Comparison of ENCODE assay signal across 9 cellular contexts in genomic region chr1:79040424-79041089, GRCh38. TPM values are rescaled to one million over a fixed set of nuclear protein-coding genes. Genes with fewer than 3 reads are reported as not detected.
DNase-seq lines count a peak whose midpoint lies in the region; ATAC-seq, FAIRE-seq and TF ChIP-seq lines count a peak whose summit lies in the region.
"Had no signal": no experiment of that assay in that cellular context is flagged by ENCODE, and none has a peak within 500 bp of the region (broad histone marks: within the 10 kb centered on the region; RNA-seq: fewer than 3 reads in every experiment).

No MANE protein-coding gene starts in this region.

- TF ChIP-seq POLR2A in H54 (IDR thresholded peaks at IDR 0.05; ENCODE audit: low read depth, low read length), result no peak

- CTCF ChIA-PET in CD8-positive, alpha-beta T cell (lab: Charles Lee), result no interaction called here

- peaks cover 22% of the 10 kb centered on the region for H3K36me3 Mint-ChIP-seq in natural killer cell treated with Interleukin-12 subunit alpha and Interleukin-12 subunit beta and Interleukin-15 and Interleukin-18, amount 100 ng/mL, for 72 hours
- no peaks in the 10 kb centered on the region for H3K36me3 Mint-ChIP-seq in CD8-positive, alpha-beta T cell
- peaks cover 17% of the 10 kb centered on the region for H3K36me3 Mint-ChIP-seq in glutamatergic neuron (ENCODE audit: unreplicated experiment)

- peak overlapping the region; percentile 74 for H3K4me3 ChIP-seq in OCI-LY3 (ENCODE audit: low read length)
- H3K4me3 ChIP-seq in CD8-positive, alpha-beta T cell (ENCODE audit: low read depth, low read length), result no peak overlapping the region

- peak overlapping the region; percentile 67; the same call in 1 of the 2 replicates for H2AFZ ChIP-seq in OCI-LY3 (ENCODE audit: low read depth, low read length)

- no peaks in the 10 kb centered on the region for H3K27me3 ChIP-seq in OCI-LY3 (ENCODE audit: low read depth, low read length)
- no peaks in the 10 kb centered on the region for H3K27me3 ChIP-seq in CD8-positive, alpha-beta T cell (ENCODE audit: insufficient read depth, low read length)

- intact Hi-C loops in CD8-positive, alpha-beta T cell (cut with DNase I, micrococcal nuclease), result no loop called here

- ATAC-seq in GM18861 (IDR thresholded peaks at IDR 0.05; ENCODE audit: unreplicated experiment), result peak; percentile 85
- peak; percentile 80 to 86 for ATAC-seq in natural killer cell treated with Interleukin-12 subunit alpha and Interleukin-12 subunit beta and Interleukin-15 and Interleukin-18, amount 100 ng/mL, for 72 hours
- no peak for ATAC-seq in CD8-positive, alpha-beta T cell

- peaks cover 4 to 6% of the 10 kb centered on the region in 2 donors for H3K4me1 Mint-ChIP-seq in natural killer cell treated with Interleukin-12 subunit alpha and Interleukin-12 subunit beta and Interleukin-15 and Interleukin-18, amount 100 ng/mL, for 72 hours (ENCODE audit: low read depth in 2 of 2)
- H3K4me1 Mint-ChIP-seq in CD8-positive, alpha-beta T cell (ENCODE audit: low read depth), result no peaks in the 10 kb centered on the region
- no peaks in the 10 kb centered on the region for H3K4me1 Mint-ChIP-seq in glutamatergic neuron (ENCODE audit: low read depth, unreplicated experiment)

- no peaks in the 10 kb centered on the region for H3K27me3 Mint-ChIP-seq in natural killer cell treated with Interleukin-12 subunit alpha and Interleukin-12 subunit beta and Interleukin-15 and Interleukin-18, amount 100 ng/mL, for 72 hours
- H3K27me3 Mint-ChIP-seq in CD8-positive, alpha-beta T cell (ENCODE audit: low read depth), result no peaks in the 10 kb centered on the region
- no peaks in the 10 kb centered on the region for H3K27me3 Mint-ChIP-seq in glutamatergic neuron (ENCODE audit: unreplicated experiment)

- TF ChIP-seq CTCF in OCI-LY3 (IDR thresholded peaks at IDR 0.05; ENCODE audit: low read depth, low read length), result no peak
- TF ChIP-seq CTCF in CD8-positive, alpha-beta T cell (IDR thresholded peaks at IDR 0.05), result no peak
- no peak for TF ChIP-seq CTCF in glutamatergic neuron (IDR thresholded peaks at IDR 0.05; ENCODE audit: partially characterized antibody, unreplicated experiment)

- H3K4me2 ChIP-seq in OCI-LY3 (ENCODE audit: low read length), result peak overlapping the region; percentile 70

- POLR2A ChIA-PET in CD8-positive, alpha-beta T cell (lab: Charles Lee), result no interaction called here

- H3K27ac ChIP-seq in OCI-LY3 (ENCODE audit: low read length), result peak overlapping the region; percentile 99
- H3K27ac ChIP-seq in CD8-positive, alpha-beta T cell (ENCODE audit: low read depth, low read length), result no peak overlapping the region

- no peaks in the 10 kb centered on the region for H4K20me1 ChIP-seq in OCI-LY3 (ENCODE audit: insufficient read depth, low read length)

- H3K9me3 Mint-ChIP-seq in natural killer cell treated with Interleukin-12 subunit alpha and Interleukin-12 subunit beta and Interleukin-15 and Interleukin-18, amount 100 ng/mL, for 72 hours, result peaks cover 20% of the 10 kb centered on the region
- H3K9me3 Mint-ChIP-seq in CD8-positive, alpha-beta T cell, result peaks cover 4% of the 10 kb centered on the region
- H3K9me3 Mint-ChIP-seq in glutamatergic neuron (ENCODE audit: unreplicated experiment), result peaks cover 5% of the 10 kb centered on the region

- peak overlapping the region; percentile 72 to 75 for H3K27ac Mint-ChIP-seq in natural killer cell treated with Interleukin-12 subunit alpha and Interleukin-12 subunit beta and Interleukin-15 and Interleukin-18, amount 100 ng/mL, for 72 hours
- no peak overlapping the region for H3K27ac Mint-ChIP-seq in CD8-positive, alpha-beta T cell
- no peak overlapping the region for H3K27ac Mint-ChIP-seq in glutamatergic neuron (ENCODE audit: unreplicated experiment)

- peak overlapping the region; percentile 64 for H3K4me3 Mint-ChIP-seq in natural killer cell treated with Interleukin-12 subunit alpha and Interleukin-12 subunit beta and Interleukin-15 and Interleukin-18, amount 100 ng/mL, for 72 hours
- no peak overlapping the region for H3K4me3 Mint-ChIP-seq in CD8-positive, alpha-beta T cell
- no peak overlapping the region for H3K4me3 Mint-ChIP-seq in glutamatergic neuron (ENCODE audit: unreplicated experiment)

- H3K79me2 ChIP-seq in OCI-LY3 (ENCODE audit: low read length), result no peaks in the 10 kb centered on the region

- H3K9ac ChIP-seq in OCI-LY3 (ENCODE audit: low read length), result peak overlapping the region; percentile 73

- H3K9me3 ChIP-seq in OCI-LY3 (ENCODE audit: insufficient read depth, low read length), result peaks cover 12% of the 10 kb centered on the region; the same call in 1 of the 2 replicates
- no peaks in the 10 kb centered on the region for H3K9me3 ChIP-seq in CD8-positive, alpha-beta T cell (ENCODE audit: low read length)

- peaks cover 12% of the 10 kb centered on the region for H3K36me3 ChIP-seq in OCI-LY3 (replicated peaks; ENCODE audit: low read depth, low read length)
- no peaks in the 10 kb centered on the region for H3K36me3 ChIP-seq in CD8-positive, alpha-beta T cell (ENCODE audit: insufficient read depth, low read length)

- peaks cover 49% of the 10 kb centered on the region for H3K4me1 ChIP-seq in OCI-LY3 (ENCODE audit: low read length)
- no peaks in the 10 kb centered on the region for H3K4me1 ChIP-seq in CD8-positive, alpha-beta T cell (ENCODE audit: insufficient read depth, low read length)

- FAIRE-seq in H54 (lab: Jason Lieb, UNC), result peak; percentile 84

- DNase-seq in H54 (ENCODE audit: insufficient read length, low spot score) (no peak), glutamatergic neuron (no peak)
- no peak for DNase-seq in natural killer cell treated with Interleukin-12 subunit alpha and Interleukin-12 subunit beta and Interleukin-15 and Interleukin-18, amount 100 ng/mL, for 72 hours (ENCODE audit: low spot score)
- DNase-seq in NK-92 treated with Interleukin-12 subunit alpha and Interleukin-12 subunit beta, amount 100 ng/mL, for 24 hours (lab: John Stamatoyannopoulos, UW), result no peak
- DNase-seq in CD8-positive, alpha-beta T cell, result no peak
- DNase-seq in stimulated activated CD4-positive, alpha-beta T cell treated with anti-CD3 and anti-CD28 coated beads, Interleukin-1b, Interleukin-23, amount 100 ng/mL, for 48 hours, result no peak

RNA-seq across cellular contexts. Expression of gene ADGRL4, which starts 34.0 kb away (rescaled TPM):
- total RNA-seq in natural killer cell treated with Interleukin-12 subunit alpha and Interleukin-12 subunit beta and Interleukin-15 and Interleukin-18, amount 100 ng/mL, for 72 hours, result not detected
- total RNA-seq in CD8-positive, alpha-beta T cell, result not detected
- not detected for total RNA-seq in glutamatergic neuron (ENCODE audit: unreplicated experiment)
- total RNA-seq: M059J had no signal

Comparison
In these comparisons a context has a peak if more than half of its experiments do, and no peak if none do; other contexts are left out.
1. H3K27ac Mint-ChIP-seq: peak in natural killer cell treated with Interleukin-12 subunit alpha and Interleukin-12 subunit beta and Interleukin-15 and Interleukin-18, amount 100 ng/mL, for 72 hours (2 of 2); none in CD8-positive, alpha-beta T cell (single experiment) and glutamatergic neuron (single experiment).